Comparison of ENCODE assay signal across 26 cellular contexts in genomic region chr5:64397552-64397951, GRCh38.
"Had no signal": no experiment of that assay in that cellular context is flagged by ENCODE, and none has a peak within 500 bp of the region (broad histone marks: within the 10 kb centered on the region; RNA-seq: fewer than 3 reads in every experiment).

No MANE protein-coding gene starts in this region.

- FAIRE-seq: urothelium cell line had no signal

- H3K9me3 ChIP-seq: suprapubic skin, thoracic aorta, thyroid gland, transverse colon, upper lobe of left lung, upper lobe of right lung, uterus, vagina had no signal

- H3K27ac ChIP-seq: stomach, suprapubic skin, thoracic aorta, thyroid gland, tibial artery, tibial nerve, transverse colon, upper lobe of left lung, upper lobe of right lung, uterus, vagina had no signal

- H3K4me3 ChIP-seq: stomach, suprapubic skin, thoracic aorta, thyroid gland, tibial artery, tibial nerve, transverse colon, upper lobe of left lung, upper lobe of right lung, uterus, vagina had no signal

- H3K27me3 ChIP-seq: stomach, suprapubic skin, thyroid gland, tibial artery, tibial nerve, transverse colon, upper lobe of left lung, upper lobe of right lung, uterus, vagina had no signal

- H3K36me3 ChIP-seq: stomach, suprapubic skin, thoracic aorta, thyroid gland, tibial artery, tibial nerve, transverse colon, upper lobe of left lung, upper lobe of right lung, uterus, vagina had no signal

- H3K4me1 ChIP-seq: stomach, suprapubic skin, thyroid gland, tibial artery, tibial nerve, transverse colon, upper lobe of left lung, upper lobe of right lung, uterus, vagina had no signal

- ATAC-seq: stimulated activated effector memory CD8-positive, alpha-beta T cell treated with anti-CD3 and anti-CD28 coated beads, Interleukin-12 subunit alpha, Interleukin-12 subunit beta, amount 100 ng/mL, for 72 hours; stimulated activated memory B cell treated with anti-CD40 and anti-IgM and Interleukin-4, amounts not matched to agents 10 μg/mL and 1 μg/mL and 100 μg/mL, for 72 hours; stimulated activated naive B cell treated with anti-CD40 and anti-IgM and Interleukin-4, amounts not matched to agents 10 μg/mL and 1 μg/mL and 100 μg/mL, for 72 hours; stimulated activated naive CD8-positive, alpha-beta T cell treated with anti-CD3 and anti-CD28 coated beads, Interleukin-15, amount 100 ng/mL, for 72 hours; stimulated activated naive CD8-positive, alpha-beta T cell treated with anti-CD3 and anti-CD28 coated beads, Interleukin-15, Interleukin-2, amounts not matched to agents 100 U/mL and 50 U/mL, for 24 hours; upper lobe of right lung had no signal

- DNase-seq: stimulated activated CD4-positive, alpha-beta T cell treated with anti-CD3 and anti-CD28 coated beads, Interleukin-2, amount 100 ng/mL, for 48 hours; stimulated activated CD4-positive, alpha-beta T cell treated with anti-CD3 and anti-CD28 coated beads, Interleukin-4, amount 100 ng/mL, for 1 hour; stimulated activated CD4-positive, alpha-beta T cell treated with anti-CD3 and anti-CD28 coated beads, Interleukin-4, amount 100 ng/mL, for 24 hours; stimulated activated CD4-positive, alpha-beta T cell treated with anti-CD3 and anti-CD28 coated beads, Interleukin-4, amount 100 ng/mL, for 4 hours; stimulated activated CD8-positive, alpha-beta memory T cell treated with anti-CD3 and anti-CD28 coated beads, Interleukin-4, amount 100 ng/mL, for 48 hours; stimulated activated naive B cell treated with anti-CD40 and anti-IgM and Interleukin-4, amounts not matched to agents 10 μg/mL and 1 μg/mL and 100 μg/mL, for 72 hours; stimulated activated naive CD4-positive, alpha-beta T cell; stimulated activated naive CD4-positive, alpha-beta T cell treated with Interleukin-2 at 50 U/mL for 16 hours; stimulated activated naive CD8-positive, alpha-beta T cell treated with anti-CD3 and anti-CD28 coated beads, Interleukin-15, amount 100 ng/mL, for 72 hours; stimulated activated naive CD8-positive, alpha-beta T cell treated with anti-CD3 and anti-CD28 coated beads, Interleukin-15, Interleukin-2, amounts not matched to agents 100 U/mL and 50 U/mL, for 24 hours; stomach; substantia nigra; thyroid gland; tibial artery; transverse colon; trophoblast cell; upper lobe of left lung; upper lobe of right lung; uterus had no signal
